In genomic region chr12:92462049-92462448, GRCh38 we compare ENCODE assay signal across 9 cellular contexts.
DNase-seq lines count a peak whose midpoint lies in the region; ATAC-seq and TF ChIP-seq lines count a peak whose summit lies in the region.
"Had no signal": no experiment of that assay in that cellular context is flagged by ENCODE, and none has a peak within 500 bp of the region (broad histone marks: within the 10 kb centered on the region; RNA-seq: fewer than 3 reads in every experiment).

No MANE protein-coding gene starts in this region.

- peaks cover 0 to 4% of the 10 kb centered on the region in 2 donors for H3K9me3 Mint-ChIP-seq in effector memory CD8-positive, alpha-beta T cell
- peaks cover 8% of the 10 kb centered on the region for H3K9me3 Mint-ChIP-seq in mesothelial cell of epicardium

- peak overlapping the region; percentile 22 to 51 for H3K4me3 Mint-ChIP-seq in effector memory CD8-positive, alpha-beta T cell
- H3K4me3 Mint-ChIP-seq in mesothelial cell of epicardium = no peak overlapping the region

- TF ChIP-seq CTCF in GM10266 (IDR thresholded peaks at IDR 0.05; ENCODE audit: control insufficient read depth, insufficient read depth, low read depth, missing control alignments) = no peak
- TF ChIP-seq CTCF in mesothelial cell of epicardium (IDR thresholded peaks at IDR 0.05; ENCODE audit: unreplicated experiment) = no peak

- peak; percentile 33 for DNase-seq in GM10266 (ENCODE audit: extremely low spot score)
- peak; percentile 52 for DNase-seq in Jurkat, Clone E6-1 (ENCODE audit: low read depth, low spot score)
- DNase-seq in effector memory CD8-positive, alpha-beta T cell = peak; percentile 2 to 4 (median 2)
- DNase-seq in mesothelial cell of epicardium (ENCODE audit: low spot score in 2 of 2, unreplicated experiment in 2 of 2) = no peak
- DNase-seq in T1000 (lab: John Stamatoyannopoulos, UW) = no peak
- no peak for DNase-seq in NCI-H2196 (lab: John Stamatoyannopoulos, UW; ENCODE audit: unreplicated experiment)
- DNase-seq in NCI-H2107 treated with DMSO at 0.1 percent for 48 hours (lab: John Stamatoyannopoulos, UW; ENCODE audit: unreplicated experiment) = no peak

- peak overlapping the region; percentile 82 to 86 for H3K27ac Mint-ChIP-seq in effector memory CD8-positive, alpha-beta T cell
- H3K27ac Mint-ChIP-seq in mesothelial cell of epicardium = no peak overlapping the region

- peaks cover 4% of the 10 kb centered on the region for H3K36me3 Mint-ChIP-seq in effector memory CD8-positive, alpha-beta T cell (ENCODE audit: insufficient read depth)
- H3K36me3 Mint-ChIP-seq in mesothelial cell of epicardium = no peaks in the 10 kb centered on the region

- H3K4me3 ChIP-seq in Jurkat, Clone E6-1 (ENCODE audit: low read length) = no peak overlapping the region
- H3K4me3 ChIP-seq: skin epidermis had no signal

- peak; percentile 71 for ATAC-seq in GM21528 (IDR thresholded peaks at IDR 0.05; ENCODE audit: low FRiP score, unreplicated experiment)
- ATAC-seq in effector memory CD8-positive, alpha-beta T cell (replicated peaks) = peak; percentile 82

- no peaks in the 10 kb centered on the region for H3K27me3 Mint-ChIP-seq in effector memory CD8-positive, alpha-beta T cell
- no peaks in the 10 kb centered on the region for H3K27me3 Mint-ChIP-seq in mesothelial cell of epicardium (ENCODE audit: low read depth)

- H3K4me1 Mint-ChIP-seq in effector memory CD8-positive, alpha-beta T cell (ENCODE audit: low read depth in 2 of 2) = peaks cover 14 to 59% of the 10 kb centered on the region in 2 donors
- H3K4me1 Mint-ChIP-seq in mesothelial cell of epicardium = peaks cover 44% of the 10 kb centered on the region

Comparison
In these comparisons a context has a peak if more than half of its experiments do, and no peak if none do; other contexts are left out.
1. DNase-seq: peak in GM10266 (single experiment), Jurkat, Clone E6-1 (single experiment) and effector memory CD8-positive, alpha-beta T cell (3 of 3); none in mesothelial cell of epicardium (0 of 2), T1000 (single experiment), NCI-H2196 (single experiment) and NCI-H2107 treated with DMSO at 0.1 percent for 48 hours (single experiment).